ENCODE assay signal across 14 cellular contexts in genomic region chr3:168581718-168582332, GRCh38.
DNase-seq lines count a peak whose midpoint lies in the region; ATAC-seq and TF ChIP-seq lines count a peak whose summit lies in the region.
"Had no signal": no experiment of that assay in that cellular context is flagged by ENCODE, and none has a peak within 500 bp of the region (broad histone marks: within the 10 kb centered on the region; RNA-seq: fewer than 3 reads in every experiment).

No MANE protein-coding gene starts in this region.

- peak overlapping the region; percentile 50 for H3K27ac ChIP-seq in cardiac muscle cell
- H3K27ac ChIP-seq: ascending aorta, esophagus muscularis mucosa, testis had no signal

- no peak for TF ChIP-seq CTCF in cardiac muscle cell (IDR thresholded peaks at IDR 0.05; ENCODE audit: low read depth, low read length)

- no peak for DNase-seq in cardiac muscle cell (ENCODE audit: low read depth in 1 of 2, low spot score in 1 of 2)
- no peak for DNase-seq in left ventricle myocardium superior
- peak; percentile 59 for DNase-seq in NCI-H2227 treated with DMSO at 0.1 percent for 48 hours (lab: John Stamatoyannopoulos, UW)
- DNase-seq in head of caudate nucleus = peak in 28 of 42 donors; percentile 7 to 81 (median 38)
- peak; percentile 73 for DNase-seq in superior temporal gyrus (ENCODE audit: extremely low spot score)
- no peak for DNase-seq in NCI-H1417 treated with DMSO at 0.1 percent for 48 hours (lab: John Stamatoyannopoulos, UW)
- DNase-seq in Kasumi-1 (lab: John Stamatoyannopoulos, UW) = no peak
- DNase-seq in NK-92 (lab: John Stamatoyannopoulos, UW; ENCODE audit: unreplicated experiment) = no peak
- DNase-seq: 8988T, dermis blood vessel endothelial cell, MG63, testis had no signal

- ATAC-seq in left ventricle myocardium superior = no peak

- H3K4me1 ChIP-seq in cardiac muscle cell (ENCODE audit: low read depth) = peaks cover 16% of the 10 kb centered on the region
- H3K4me1 ChIP-seq: esophagus muscularis mucosa, testis had no signal

- intact Hi-C loops in left ventricle myocardium superior (cut with micrococcal nuclease) = no loop called here
- intact Hi-C loops in head of caudate nucleus (cut with DNase I) = no loop called here

- no peaks in the 10 kb centered on the region for H3K27me3 ChIP-seq in cardiac muscle cell
- H3K27me3 ChIP-seq: ascending aorta, esophagus muscularis mucosa, testis had no signal

- no peaks in the 10 kb centered on the region for H3K36me3 ChIP-seq in cardiac muscle cell
- H3K36me3 ChIP-seq: ascending aorta, esophagus muscularis mucosa, MG63 had no signal

- no peak overlapping the region for H3K4me3 ChIP-seq in cardiac muscle cell
- H3K4me3 ChIP-seq: ascending aorta, esophagus muscularis mucosa, MG63, testis had no signal

- H3K9me3 ChIP-seq in cardiac muscle cell (ENCODE audit: low read depth) = no peaks in the 10 kb centered on the region
- H3K9me3 ChIP-seq: ascending aorta, esophagus muscularis mucosa, MG63, testis had no signal

Comparison
In these comparisons a context has a peak if more than half of its experiments do, and no peak if none do; other contexts are left out.
1. DNase-seq: peak in NCI-H2227 treated with DMSO at 0.1 percent for 48 hours (single experiment), head of caudate nucleus (28 of 42) and superior temporal gyrus (single experiment); none in cardiac muscle cell (0 of 2), left ventricle myocardium superior (single experiment), NCI-H1417 treated with DMSO at 0.1 percent for 48 hours (single experiment), Kasumi-1 (0 of 2) and NK-92 (single experiment).